In the genomic region with DNA sequence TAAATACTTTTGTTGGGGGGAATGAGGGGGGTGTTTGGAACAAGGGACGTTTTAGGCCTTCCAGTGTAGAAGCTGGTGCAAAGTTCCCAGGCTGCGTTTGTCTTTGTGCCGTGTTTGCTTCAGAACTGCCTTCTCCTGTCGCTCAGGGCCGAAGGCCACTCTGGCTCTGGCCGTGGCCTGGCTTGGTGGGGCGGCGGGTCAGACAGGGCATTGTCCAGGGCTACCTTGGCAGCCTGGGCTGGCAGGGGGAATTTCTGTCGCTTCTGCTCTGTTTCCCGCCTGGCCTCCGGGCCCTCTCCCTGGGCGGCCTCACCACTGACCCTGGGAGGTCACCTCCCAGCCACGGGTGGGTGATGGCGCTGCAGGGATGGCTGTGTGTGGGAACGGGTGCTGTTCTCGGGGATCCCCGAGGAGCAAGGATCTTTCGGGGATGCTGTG, we compare ENCODE assay signal across 20 cellular contexts.
DNase-seq lines count a peak whose midpoint lies in the region; ATAC-seq and TF ChIP-seq lines count a peak whose summit lies in the region.
"Had no signal": no experiment of that assay in that cellular context is flagged by ENCODE, and none has a peak within 500 bp of the region (broad histone marks: within the 10 kb centered on the region; RNA-seq: fewer than 3 reads in every experiment).

No MANE protein-coding gene starts in this region.

- no peaks in the 10 kb centered on the region for H3K9me3 Mint-ChIP-seq in brain
- no peaks in the 10 kb centered on the region for H3K9me3 Mint-ChIP-seq in progenitor cell of endocrine pancreas (ENCODE audit: low read depth)
- H3K9me3 Mint-ChIP-seq: CD14-positive monocyte, GM23338 had no signal

- H3K36me3 Mint-ChIP-seq in brain, result no peaks in the 10 kb centered on the region
- H3K36me3 Mint-ChIP-seq in progenitor cell of endocrine pancreas (ENCODE audit: insufficient read depth), result no peaks in the 10 kb centered on the region
- H3K36me3 Mint-ChIP-seq: CD14-positive monocyte had no signal

- no peak overlapping the region for H3K27ac ChIP-seq in liver (ENCODE audit: low read depth in 1 of 2, low read length in 2 of 2)
- H3K27ac ChIP-seq: KMS-11 had no signal

- H3K27me3 ChIP-seq in GM06990 (replicated peaks; ENCODE audit: control insufficient read depth, insufficient read depth, low read length), result no peaks in the 10 kb centered on the region
- H3K27me3 ChIP-seq in liver (ENCODE audit: control insufficient read depth in 4 of 4, insufficient read depth in 4 of 4, low read length in 3 of 4), result no peaks in the 10 kb centered on the region
- H3K27me3 ChIP-seq: MG63 had no signal

- H3K4me1 ChIP-seq in liver (ENCODE audit: control insufficient read depth in 4 of 4, insufficient read depth in 4 of 4, low read length in 3 of 4), result peaks cover 6 to 13% (median 10%) of the 10 kb centered on the region in 4 donors

- no peak overlapping the region for H3K4me3 ChIP-seq in GM06990 (replicated peaks; ENCODE audit: low read depth, low read length)
- H3K4me3 ChIP-seq in liver (ENCODE audit: low read depth in 1 of 3, low read length in 3 of 3), result no peak overlapping the region
- H3K4me3 ChIP-seq: GM23338, MG63 had no signal

- TF ChIP-seq RAD21 in liver (IDR thresholded peaks at IDR 0.05), result no peak

- H3K27me3 Mint-ChIP-seq in brain, result no peaks in the 10 kb centered on the region
- no peaks in the 10 kb centered on the region for H3K27me3 Mint-ChIP-seq in progenitor cell of endocrine pancreas

- no peak overlapping the region for H3K4me3 Mint-ChIP-seq in brain
- no peak overlapping the region for H3K4me3 Mint-ChIP-seq in progenitor cell of endocrine pancreas (ENCODE audit: low read depth)
- H3K4me3 Mint-ChIP-seq: CD14-positive monocyte, GM23338 had no signal

- H3K4me1 Mint-ChIP-seq in brain (peaks cover 25% of the 10 kb centered on the region), progenitor cell of endocrine pancreas (ENCODE audit: low read depth) (peaks cover 25% of the 10 kb centered on the region)

- WGBS in liver, result 49% methylated on average over 18 of the region's 18 CpGs

- H3K27ac Mint-ChIP-seq in brain (peak overlapping the region in 3 of 5 experiments; percentile 87 to 95 (median 91)), progenitor cell of endocrine pancreas (peak overlapping the region; percentile 27)
- H3K27ac Mint-ChIP-seq: CD14-positive monocyte, GM23338 had no signal

- DNase-seq in GM06990 (ENCODE audit: extremely low read depth, insufficient read length) (peak; percentile 2), progenitor cell of endocrine pancreas (ENCODE audit: low spot score, unreplicated experiment) (no peak), GM19240 (ENCODE audit: insufficient read length, low spot score) (no peak), NCI-H226 (no peak)
- DNase-seq: COR-L47, DMS53, MG63, NCI-H1105, NCI-H1694 treated with DMSO at 0.1 percent for 48 hours, NCI-H446 treated with DMSO at 0.1 percent for 48 hours, NCI-H774, SHP77 treated with DMSO at 0.1 percent for 48 hours had no signal

- H3K9ac ChIP-seq in liver (ENCODE audit: low read depth in 1 of 2, low read length in 2 of 2), result no peak overlapping the region
- H3K9ac ChIP-seq: KMS-11 had no signal

- H3K36me3 ChIP-seq in GM06990 (ENCODE audit: control insufficient read depth, insufficient read depth, low read length) (no peaks in the 10 kb centered on the region), liver (ENCODE audit: control insufficient read depth in 4 of 4, insufficient read depth in 3 of 4, low read depth in 1 of 4, low read length in 3 of 4) (no peaks in the 10 kb centered on the region)
- H3K36me3 ChIP-seq: MG63 had no signal

- no peak for TF ChIP-seq CTCF in GM06990 (IDR thresholded peaks at IDR 0.05; ENCODE audit: insufficient read depth, low read length, poor library complexity, severe bottlenecking)
- TF ChIP-seq CTCF in brain (conservative IDR thresholded peaks at IDR 0.05), result no peak
- TF ChIP-seq CTCF in liver (IDR thresholded peaks at IDR 0.05; ENCODE audit: low read depth, low read length, missing input control), result no peak
- no peak for TF ChIP-seq CTCF in progenitor cell of endocrine pancreas (IDR thresholded peaks at IDR 0.05; ENCODE audit: unreplicated experiment)

- ATAC-seq in HG03469 (IDR thresholded peaks at IDR 0.05; ENCODE audit: unreplicated experiment), result no peak
- ATAC-seq in HG02763 (IDR thresholded peaks at IDR 0.05; ENCODE audit: unreplicated experiment), result no peak
- ATAC-seq: Panc1 had no signal

- no peaks in the 10 kb centered on the region for H3K9me3 ChIP-seq in liver (ENCODE audit: control insufficient read depth in 4 of 4, low read length in 3 of 4)
- H3K9me3 ChIP-seq: MG63 had no signal

TF ChIP-seq in liver, 16 proteins besides CTCF, POLR2A, EP300 and RAD21:
- peak; percentile 45 to 57 for TF ChIP-seq RXRA (IDR thresholded peaks at IDR 0.05)
- TF ChIP-seq HNF4A (conservative IDR thresholded peaks at IDR 0.05), result peak; percentile 71 to 78
- no peak for TF ChIP-seq FOXA1 (IDR thresholded peaks at IDR 0.05)
- TF ChIP-seq ZBTB33 (IDR thresholded peaks at IDR 0.05), result no peak
- TF ChIP-seq GABPA (IDR thresholded peaks at IDR 0.05 in 1 of 2, conservative IDR thresholded peaks at IDR 0.05 in 1 of 2), result no peak
- no peak for TF ChIP-seq HNF4G (IDR thresholded peaks at IDR 0.05)
- TF ChIP-seq FOXA2 (IDR thresholded peaks at IDR 0.05), result no peak
- no peak for TF ChIP-seq REST (IDR thresholded peaks at IDR 0.05)
- no peak for TF ChIP-seq EGR1 (IDR thresholded peaks at IDR 0.05; ENCODE audit: low read depth in 2 of 2)
- peak; percentile 64 for TF ChIP-seq SP1 (IDR thresholded peaks at IDR 0.05)
- TF ChIP-seq NR2F2 (IDR thresholded peaks at IDR 0.05), result no peak
